13 cellular contexts compared by ENCODE assay signal in genomic region chrX:119622356-119623232, GRCh38. TPM values are rescaled to one million over a fixed set of nuclear protein-coding genes. Genes with fewer than 3 reads are reported as not detected.
DNase-seq lines count a peak whose midpoint lies in the region; ATAC-seq and TF ChIP-seq lines count a peak whose summit lies in the region.
"Had no signal": no experiment of that assay in that cellular context is flagged by ENCODE, and none has a peak within 500 bp of the region (broad histone marks: within the 10 kb centered on the region; RNA-seq: fewer than 3 reads in every experiment).

No MANE protein-coding gene starts in this region.

- H3K4me1 ChIP-seq in GM23338 (ENCODE audit: insufficient read depth), result peaks cover 13% of the 10 kb centered on the region
- H3K4me1 ChIP-seq: A549, tibial artery had no signal

- no peak overlapping the region for H3K4me2 ChIP-seq in GM23338
- H3K4me2 ChIP-seq: A549 had no signal

- peaks cover 24% of the 10 kb centered on the region; the same call in 2 of the 3 replicates for H3K4me1 Mint-ChIP-seq in GM23338

- peaks cover 3% of the 10 kb centered on the region for H3K27me3 Mint-ChIP-seq in GM23338 (ENCODE audit: insufficient read depth, low read depth, poor library complexity)
- H3K27me3 Mint-ChIP-seq: naive B cell had no signal

- H3K9me2 ChIP-seq in GM23338 (ENCODE audit: insufficient read depth), result no peaks in the 10 kb centered on the region

- H3K9me3 Mint-ChIP-seq in GM23338, result no peaks in the 10 kb centered on the region
- H3K9me3 Mint-ChIP-seq: naive B cell had no signal

- H2AFZ ChIP-seq in GM23338, result no peak overlapping the region

- ATAC-seq in GM18858 (IDR thresholded peaks at IDR 0.05; ENCODE audit: unreplicated experiment) (no peak), GM23338 (no peak)
- ATAC-seq: A549 had no signal

- H3K36me3 Mint-ChIP-seq in GM23338 (ENCODE audit: low read depth), result 0 out of 3 replicates have a peak, but pooled peaks cover 2% of the 10 kb centered on the region

- H4K20me1 ChIP-seq in GM23338 (replicated peaks; ENCODE audit: insufficient read depth), result no peaks in the 10 kb centered on the region

- H3K79me2 ChIP-seq in GM23338 (replicated peaks; ENCODE audit: insufficient read depth), result no peaks in the 10 kb centered on the region

- no peak overlapping the region for H3K27ac Mint-ChIP-seq in GM23338

- H3K36me3 ChIP-seq in GM23338 (ENCODE audit: insufficient read depth), result no peaks in the 10 kb centered on the region
- H3K36me3 ChIP-seq: tibial artery had no signal

- no peak overlapping the region for H3K4me3 Mint-ChIP-seq in GM23338

- no peaks in the 10 kb centered on the region for H3K27me3 ChIP-seq in GM23338 (ENCODE audit: insufficient read depth)
- H3K27me3 ChIP-seq: tibial artery had no signal

- no peak overlapping the region for H3K27ac ChIP-seq in GM23338 (ENCODE audit: low read depth)
- H3K27ac ChIP-seq: A549, tibial artery had no signal

- H3F3A ChIP-seq in GM23338 (replicated peaks; ENCODE audit: low read depth), result no peaks in the 10 kb centered on the region

- H3K4me3 ChIP-seq in fibroblast of mammary gland (ENCODE audit: control insufficient read depth, low read depth, low read length) (no peak overlapping the region), GM23338 (no peak overlapping the region)
- H3K4me3 ChIP-seq: A549, tibial artery had no signal

- TF ChIP-seq CTCF in fibroblast of mammary gland (conservative IDR thresholded peaks at IDR 0.05; ENCODE audit: control insufficient read depth, insufficient read depth, low read depth, low read length) (no peak), GM23338 (conservative IDR thresholded peaks at IDR 0.05; ENCODE audit: low read depth in 2 of 2) (no peak)

- DNase-seq in NCI-H2081 (lab: John Stamatoyannopoulos, UW) (peak; percentile 53 to 73), NCI-H2081 treated with DMSO at 0.1 percent for 48 hours (lab: John Stamatoyannopoulos, UW) (no peak), NCI-H1092 treated with DMSO at 0.1 percent for 48 hours (lab: John Stamatoyannopoulos, UW) (peak; percentile 53), fibroblast of mammary gland (ENCODE audit: low read depth) (peak; percentile 88), renal cortical epithelial cell (ENCODE audit: low read depth) (peak; percentile 63), GM23338 (ENCODE audit: low spot score) (no peak), superior temporal gyrus (ENCODE audit: extremely low spot score) (no peak)
- DNase-seq: activated T-cell treated with anti-CD3 and anti-CD28 coated beads, Interleukin-2, amount 50 U/mL, for 1 hour; naive B cell; T1000 had no signal

TF ChIP-seq in GM23338, 12 proteins besides CTCF, POLR2A, EP300 and RAD21:
- TF ChIP-seq JUNB (IDR thresholded peaks at IDR 0.05; ENCODE audit: unreplicated experiment), result no peak
- no peak for TF ChIP-seq ZNF462 (CRISPR knock-in tag; IDR thresholded peaks at IDR 0.05)
- TF ChIP-seq CREB1 (CRISPR knock-in tag; IDR thresholded peaks at IDR 0.05; ENCODE audit: low read depth), result no peak
- TF ChIP-seq EZH2 (IDR thresholded peaks at IDR 0.05; ENCODE audit: low read depth, unreplicated experiment), result no peak
- no peak for TF ChIP-seq ZNF114 (CRISPR knock-in tag; IDR thresholded peaks at IDR 0.05)

RNA-seq across cellular contexts. Expression of gene NKRF, which starts 16.4 kb away (rescaled TPM):
- total RNA-seq in renal cortical epithelial cell, result 4.9 and 16.6 TPM in 2 replicates
- 10.9 and 11.6 TPM in 2 replicates for total RNA-seq in GM23338 (2014; rRNA removed; shearing (Covaris generic))
- 6.3 and 6.8 TPM in 2 replicates for polyA plus RNA-seq in GM23338 (2016; fragmentation: Nextera tagmentation; extraction: Ambion mirVana)

RNA-seq across cellular contexts. Expression of gene UBE2A, which starts 48.2 kb away (rescaled TPM):
- total RNA-seq in renal cortical epithelial cell, result 38.7 and 68.8 TPM in 2 replicates
- total RNA-seq in GM23338 (2014; rRNA removed; shearing (Covaris generic)), result 38.6 and 41.4 TPM in 2 replicates
- 75.9 and 77.8 TPM in 2 replicates for polyA plus RNA-seq in GM23338 (2016; fragmentation: Nextera tagmentation; extraction: Ambion mirVana)

RNA-seq across cellular contexts. Expression of gene STEEP1, which starts 57.4 kb away (rescaled TPM):
- total RNA-seq in renal cortical epithelial cell, result 51.7 and 52.9 TPM in 2 replicates
- 42.3 and 44.3 TPM in 2 replicates for total RNA-seq in GM23338 (2014; rRNA removed; shearing (Covaris generic))
- 15.9 and 16.6 TPM in 2 replicates for polyA plus RNA-seq in GM23338 (2016; fragmentation: Nextera tagmentation; extraction: Ambion mirVana)

Comparison
In these comparisons a context has a peak if more than half of its experiments do, and no peak if none do; other contexts are left out.
1. DNase-seq: peak in NCI-H2081 (2 of 2), NCI-H1092 treated with DMSO at 0.1 percent for 48 hours (single experiment), fibroblast of mammary gland (single experiment) and renal cortical epithelial cell (single experiment); none in NCI-H2081 treated with DMSO at 0.1 percent for 48 hours (single experiment), GM23338 (single experiment) and superior temporal gyrus (single experiment).